ENCODE assay signal across 8 cellular contexts in genomic region chr10:14588084-14588937, GRCh38.
DNase-seq lines count a peak whose midpoint lies in the region; ATAC-seq and TF ChIP-seq lines count a peak whose summit lies in the region.

No MANE protein-coding gene starts in this region.

- peak overlapping the region in 1 of 2 donors; percentile 47 for H3K27ac ChIP-seq in prostate gland

- ATAC-seq in GM18868 (IDR thresholded peaks at IDR 0.05; ENCODE audit: unreplicated experiment), result peak; percentile 76
- ATAC-seq in HG03378 (IDR thresholded peaks at IDR 0.05; ENCODE audit: unreplicated experiment), result peak; percentile 76
- peak; percentile 45 to 48 for ATAC-seq in left cardiac atrium

- 66% methylated on average over 13 of the region's 13 CpGs for WGBS in prostate gland

- TF ChIP-seq CTCF in prostate gland (IDR thresholded peaks at IDR 0.05), result no peak

- no peaks in the 10 kb centered on the region for H3K9me3 ChIP-seq in prostate gland

- intact Hi-C loops in left cardiac atrium (cut with DNase I), result no loop called here
- intact Hi-C loops in prostate gland (cut with DNase I), result no loop called here

- H3K27me3 ChIP-seq in prostate gland (replicated peaks; ENCODE audit: insufficient read depth) (no peaks in the 10 kb centered on the region), H7 (ENCODE audit: control insufficient read depth, insufficient read depth, low read length) (no peaks in the 10 kb centered on the region)

- DNase-seq in A172 (ENCODE audit: low spot score) (peak; percentile 69), left cardiac atrium (no peak), prostate gland (ENCODE audit: low spot score) (no peak), H7 (no peak)
- peak; percentile 70 for DNase-seq in activated naive CD4-positive, alpha-beta T cell treated with anti-CD3 and anti-CD28 coated beads, Interleukin-2, amount 50 U/mL, for 16 hours
- peak; percentile 38 for DNase-seq in stimulated activated CD4-positive, alpha-beta T cell treated with anti-CD3 and anti-CD28 coated beads, Interleukin-2, amount 100 ng/mL, for 4 hours (ENCODE audit: low read depth)

- no peak overlapping the region for H3K4me3 ChIP-seq in prostate gland
- no peak overlapping the region for H3K4me3 ChIP-seq in H7 (ENCODE audit: insufficient read depth, low read depth, low read length)

- no peak for TF ChIP-seq POLR2A in prostate gland (IDR thresholded peaks at IDR 0.05)

- no peaks in the 10 kb centered on the region for H3K4me1 ChIP-seq in prostate gland (replicated peaks)

- H3K36me3 ChIP-seq in prostate gland (no peaks in the 10 kb centered on the region), H7 (replicated peaks; ENCODE audit: control insufficient read depth, insufficient read depth, low read length) (no peaks in the 10 kb centered on the region)

Comparison
In these comparisons a context has a peak if more than half of its experiments do, and no peak if none do; other contexts are left out.
1. DNase-seq: peak in A172 (single experiment), activated naive CD4-positive, alpha-beta T cell treated with anti-CD3 and anti-CD28 coated beads, Interleukin-2, amount 50 U/mL, for 16 hours (single experiment) and stimulated activated CD4-positive, alpha-beta T cell treated with anti-CD3 and anti-CD28 coated beads, Interleukin-2, amount 100 ng/mL, for 4 hours (single experiment); none in left cardiac atrium (single experiment), prostate gland (single experiment) and H7 (single experiment).
2. Peak in every context shown above with its lines, with median percentiles within 50 percentile points of each other: ATAC-seq.